In the genomic region with DNA sequence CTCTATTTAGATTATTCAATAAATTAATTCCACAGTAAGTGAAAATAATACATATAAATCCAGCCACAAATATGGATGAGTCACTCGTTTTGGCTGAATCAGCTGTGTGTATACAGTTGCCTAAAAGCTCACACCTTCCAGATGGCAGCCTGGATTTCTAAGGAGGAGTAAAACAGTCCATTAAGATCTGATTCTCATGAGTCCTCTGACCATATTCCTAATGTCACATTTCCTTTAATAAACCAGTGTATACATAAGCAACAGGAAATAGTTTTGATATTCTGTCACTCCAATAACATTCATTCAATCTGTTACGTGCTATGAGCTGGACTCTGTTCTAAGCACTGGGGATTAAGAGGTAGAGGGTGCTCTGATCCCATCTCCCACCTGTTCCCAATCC, we compare ENCODE assay signal across 19 cellular contexts. TPM values are rescaled to one million over a fixed set of nuclear protein-coding genes. Genes with fewer than 3 reads are reported as not detected.
DNase-seq lines count a peak whose midpoint lies in the region; ATAC-seq and TF ChIP-seq lines count a peak whose summit lies in the region.
"Had no signal": no experiment of that assay in that cellular context is flagged by ENCODE, and none has a peak within 500 bp of the region (broad histone marks: within the 10 kb centered on the region; RNA-seq: fewer than 3 reads in every experiment).

No MANE protein-coding gene starts in this region.

- no peak for TF ChIP-seq CTCF in MCF 10A (IDR thresholded peaks at IDR 0.05; ENCODE audit: unreplicated experiment)
- no peak for TF ChIP-seq CTCF in breast epithelium (IDR thresholded peaks at IDR 0.05)

- ATAC-seq in GM19397 (IDR thresholded peaks at IDR 0.05; ENCODE audit: unreplicated experiment) (no peak), Right ventricle myocardium superior (ENCODE audit: poor library complexity) (no peak), HG03139 (IDR thresholded peaks at IDR 0.05; ENCODE audit: unreplicated experiment) (no peak)

- BruUV-seq in MCF 10A (replicated peaks; lab: Mats Ljungman, UMichigan) = no TSS peak

- H3K27me3 Mint-ChIP-seq in MCF 10A (ENCODE audit: insufficient read depth, unreplicated experiment) = no peaks in the 10 kb centered on the region

- no peak for TF ChIP-seq POLR2A in breast epithelium (IDR thresholded peaks at IDR 0.05)

- no peak overlapping the region for H3K27ac ChIP-seq in breast epithelium
- H3K27ac ChIP-seq: 22Rv1 had no signal

- H3K9me3 ChIP-seq in breast epithelium = no peaks in the 10 kb centered on the region

- H3K9me3 Mint-ChIP-seq in MCF 10A (ENCODE audit: unreplicated experiment) = no peaks in the 10 kb centered on the region
- H3K9me3 Mint-ChIP-seq: nephron progenitor cell had no signal

- peaks cover 10% of the 10 kb centered on the region for H3K36me3 Mint-ChIP-seq in MCF 10A (ENCODE audit: insufficient read depth, unreplicated experiment)

- no peaks in the 10 kb centered on the region for H3K27me3 ChIP-seq in breast epithelium

- CTCF ChIA-PET in MCF 10A (lab: Yijun Ruan, JAX) = interaction anchor here (1.2 to 2.4 kb wide), 2 partner anchors 86 to 270 kb away, joined by 6 to 22 read pairs; no protein-coding TSS in a partner anchor

- POLR2A ChIA-PET in MCF 10A (lab: Yijun Ruan, JAX) = interaction anchor here (0.7 to 1.0 kb wide), 3 partner anchors 26 to 1929 kb away, joined by 3 read pairs; no protein-coding TSS in a partner anchor

- no peaks in the 10 kb centered on the region for H3K36me3 ChIP-seq in breast epithelium

- intact Hi-C loops in MCF 10A (cut with micrococcal nuclease) = no loop called here
- intact Hi-C loops in breast epithelium (cut with DNase I; ENCODE audit: low total_unique reads) = no loop called here
- intact Hi-C loops in Right ventricle myocardium superior (cut with DNase I) = no loop called here

- H3K4me1 ChIP-seq in breast epithelium = no peaks in the 10 kb centered on the region

- no peak overlapping the region for H3K4me3 ChIP-seq in breast epithelium

- H3K27ac Mint-ChIP-seq in MCF 10A (ENCODE audit: low read depth, unreplicated experiment) = no peak overlapping the region
- H3K27ac Mint-ChIP-seq: nephron progenitor cell had no signal

- DNase-seq in MCF 10A (ENCODE audit: unreplicated experiment) (peak; percentile 63), breast epithelium (ENCODE audit: low spot score in 2 of 2) (no peak), amniotic stem cell (lab: John Stamatoyannopoulos, UW) (peak; percentile 3), fibroblast of the conjunctiva (ENCODE audit: low read depth) (peak; percentile 46), Right ventricle myocardium superior (no peak)
- no peak for DNase-seq in stimulated activated CD4-positive, alpha-beta T cell treated with anti-CD3 and anti-CD28 coated beads, Interleukin-1b, Interleukin-23, amount 100 ng/mL, for 48 hours
- DNase-seq: activated CD8-positive, alpha-beta memory T cell treated with anti-CD3 and anti-CD28 coated beads for 24 hours; activated gamma-delta T cell treated with Interleukin-2 at 50 U/mL for 16 hours; cerebellar nuclear complex; foreskin melanocyte; NCI-H187 treated with DMSO at 0.1 percent for 48 hours; NCI-H748 treated with DMSO at 0.1 percent for 48 hours; nephron progenitor cell; SIG-M5; small intestine had no signal

- H3K4me1 Mint-ChIP-seq in MCF 10A (ENCODE audit: insufficient read depth, unreplicated experiment) = no peaks in the 10 kb centered on the region
- H3K4me1 Mint-ChIP-seq: nephron progenitor cell had no signal

- no peak overlapping the region for H3K4me3 Mint-ChIP-seq in MCF 10A (ENCODE audit: unreplicated experiment)
- H3K4me3 Mint-ChIP-seq: nephron progenitor cell had no signal

RNA-seq across cellular contexts. Expression of gene MDM1, which starts 21.8 kb away (rescaled TPM):
- 11.8 and 17.5 TPM in 2 replicates for total RNA-seq in MCF 10A (2022)
- 10 to 100 TPM; 13.1 to 38.6 (median 18.7) TPM for total RNA-seq in breast epithelium
- 7.3 TPM for total RNA-seq in Right ventricle myocardium superior

RNA-seq across cellular contexts. Expression of gene IL22, which starts 57.0 kb away (rescaled TPM):
- total RNA-seq in MCF 10A (2022) = not detected in 2 replicates
- total RNA-seq in breast epithelium = not detected
- total RNA-seq in Right ventricle myocardium superior = not detected
- total RNA-seq: temporal lobe had no signal

Comparison
In these comparisons a context has a peak if more than half of its experiments do, and no peak if none do; other contexts are left out.
1. DNase-seq: peak in MCF 10A (single experiment), amniotic stem cell (single experiment) and fibroblast of the conjunctiva (single experiment); none in breast epithelium (0 of 2), stimulated activated CD4-positive, alpha-beta T cell treated with anti-CD3 and anti-CD28 coated beads, Interleukin-1b, Interleukin-23, amount 100 ng/mL, for 48 hours (single experiment) and Right ventricle myocardium superior (single experiment).